21 cellular contexts compared by ENCODE assay signal in the genomic region with DNA sequence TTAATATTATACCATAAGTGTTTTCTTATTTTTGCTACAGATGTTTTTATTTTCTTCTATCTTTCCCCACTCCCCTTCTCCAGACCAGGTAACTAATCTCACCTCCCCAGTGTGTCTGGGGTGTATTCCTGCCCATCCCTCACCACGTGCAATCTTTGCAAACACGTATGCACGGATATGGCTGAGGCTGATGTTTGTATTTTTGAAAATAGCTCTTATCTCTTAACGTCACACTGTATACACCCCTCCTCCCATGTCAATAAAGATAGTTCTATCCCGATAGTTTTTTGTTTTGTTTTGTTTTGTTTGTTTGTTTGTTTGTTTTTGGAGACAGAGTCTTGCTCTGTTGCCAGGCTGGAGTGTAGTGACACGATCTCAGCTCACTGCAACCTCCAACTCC.
"Had no signal": no experiment of that assay in that cellular context is flagged by ENCODE, and none has a peak within 500 bp of the region (broad histone marks: within the 10 kb centered on the region; RNA-seq: fewer than 3 reads in every experiment).

No MANE protein-coding gene starts in this region.

- H3K27ac ChIP-seq: left lung, ovary, skin epidermis, suprapubic skin, thoracic aorta, tibial artery, upper lobe of right lung had no signal

- H3K36me3 ChIP-seq: left lung, ovary, spleen, suprapubic skin, thoracic aorta, tibial artery, upper lobe of right lung had no signal

- H3K4me1 ChIP-seq: left lung, suprapubic skin, tibial artery, upper lobe of right lung had no signal

- H3K4me3 ChIP-seq: left lung, lung, mucosa of descending colon, ovary, skin epidermis, spleen, suprapubic skin, thoracic aorta, tibial artery, upper lobe of right lung had no signal

- DNase-seq: hypothalamus; immature natural killer cell; kidney; left colon; left lung; mesendoderm; midbrain; mucosa of descending colon; naive thymus-derived CD4-positive, alpha-beta T cell; ovary; retina; right cardiac atrium; stimulated activated CD4-positive, alpha-beta T cell treated with anti-CD3 and anti-CD28 coated beads, Interleukin-4, amount 100 ng/mL, for 24 hours; stimulated activated naive CD4-positive, alpha-beta T cell; tibial artery; upper lobe of right lung had no signal

- H3K27me3 ChIP-seq: left lung, ovary, spleen, suprapubic skin, upper lobe of right lung had no signal

- H3K9me3 ChIP-seq: left lung, mucosa of descending colon, ovary, spleen, suprapubic skin, thoracic aorta, tibial artery, upper lobe of right lung had no signal
